ENCODE assay signal across 24 cellular contexts in the genomic region with DNA sequence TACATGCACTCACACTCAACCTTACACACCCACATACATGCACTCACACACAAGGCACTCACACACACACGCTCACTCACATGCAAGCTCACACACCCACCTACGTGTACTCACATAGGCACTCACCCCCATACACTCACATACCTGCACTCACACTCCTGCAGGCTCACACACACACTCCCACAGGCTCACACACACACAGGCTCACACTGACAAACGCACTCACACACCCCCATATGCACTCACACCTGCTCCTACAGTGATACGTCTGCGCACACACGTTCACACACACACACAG. TPM values are rescaled to one million over a fixed set of nuclear protein-coding genes. Genes with fewer than 3 reads are reported as not detected.
"Had no signal": no experiment of that assay in that cellular context is flagged by ENCODE, and none has a peak within 500 bp of the region (broad histone marks: within the 10 kb centered on the region; RNA-seq: fewer than 3 reads in every experiment).

No MANE protein-coding gene starts in this region.

- ATAC-seq: HepG2, SK-N-SH treated with all-trans-retinoic acid at 6 μM for 48 hours had no signal

- FAIRE-seq: RCC 7860 had no signal

- H3K27ac ChIP-seq: KMS-11, SJCRH30 had no signal

- H3K36me3 ChIP-seq: SJCRH30 had no signal

- H3K9ac ChIP-seq: KMS-11 had no signal

- DNase-seq: IMR-90, Kasumi-1, MM.1S, NCI-H1092 treated with DMSO at 0.1 percent for 48 hours, NCI-H1436, NCI-H187, NCI-H2029, NCI-H2081 treated with DMSO at 0.1 percent for 48 hours, NCI-H2171, NCI-H226, NCI-H446, NCI-H510A, NCI-H524 treated with DMSO at 0.1 percent for 48 hours, NCI-H69, NCI-H774, RPMI8226, SHP77 treated with DMSO at 0.1 percent for 48 hours had no signal

- H3K4me2 ChIP-seq: KMS-11 had no signal

- H3K9me3 ChIP-seq: SJCRH30 had no signal

- H3K4me3 ChIP-seq: SJCRH30 had no signal

RNA-seq across cellular contexts. Expression of a gene that starts 19.1 kb away (rescaled TPM):
- total RNA-seq: M059J had no signal

RNA-seq across cellular contexts. Expression of a gene that starts 23.2 kb away (rescaled TPM):
- total RNA-seq: HT1080, IMR-90, M059J had no signal
